8 cellular contexts compared by ENCODE assay signal in genomic region chr20:28602401-28603217, GRCh38.
A peak's percentile ranks its signal among the peaks of the same experiment; 100 is the strongest.
DNase-seq lines count a peak whose midpoint lies in the region; TF ChIP-seq lines count a peak whose summit lies in the region.
"Not testable (repeated sequence)": the region's sequence is repeated elsewhere in the genome, so short reads cannot be mapped to it uniquely, and the experiment has no call there.

No MANE protein-coding gene starts in this region.

- H3K27me3 Mint-ChIP-seq in HFFc6 (ENCODE audit: insufficient read depth), result not testable (repeated sequence)

- peak; percentile 22 for TF ChIP-seq POLR2A in GM15510 (IDR thresholded peaks at IDR 0.05; ENCODE audit: borderline replicate concordance, extremely low read depth, insufficient read length)

- not testable (repeated sequence) for H3K27me3 ChIP-seq in dorsolateral prefrontal cortex; skeletal muscle tissue (ENCODE audit: control insufficient read depth in 3 of 3, insufficient read depth in 3 of 3, low read length in 3 of 3)

- H3K36me3 Mint-ChIP-seq in HFFc6 (ENCODE audit: low read depth), result not testable (repeated sequence)

- intact Hi-C loops in dorsolateral prefrontal cortex (cut with DNase I), result not testable (repeated sequence)

- WGBS in urinary bladder, result 3% methylated on average over 71 of the region's 71 CpGs

- TF ChIP-seq CTCF in HFFc6 (IDR thresholded peaks at IDR 0.05), result peak; percentile 73
- TF ChIP-seq CTCF in dorsolateral prefrontal cortex (IDR thresholded peaks at IDR 0.05 in 54 of 56, conservative IDR thresholded peaks at IDR 0.05 in 2 of 56; ENCODE audit: low read depth in 1 of 56, partially characterized antibody in 56 of 56), result peak in 55 of 56 donors; percentile 19 to 83 (median 64)

- not testable (repeated sequence) for H3K9me3 Mint-ChIP-seq in HFFc6

- peak overlapping the region; percentile 91 for H3K27ac Mint-ChIP-seq in HFFc6

- peaks cover 22% of the 10 kb centered on the region for H3K4me1 Mint-ChIP-seq in HFFc6 (ENCODE audit: low read depth)

- not testable (repeated sequence) for H3K36me3 ChIP-seq in KOPT-K1 (ENCODE audit: insufficient read depth, low read length); skeletal muscle tissue (ENCODE audit: control insufficient read depth in 3 of 3, insufficient read depth in 3 of 3, low read length in 3 of 3); urinary bladder (ENCODE audit: insufficient read depth)

- not testable (repeated sequence) for H3K4me1 ChIP-seq in skeletal muscle tissue (ENCODE audit: control insufficient read depth in 3 of 3, insufficient read depth in 3 of 3, low read length in 3 of 3); urinary bladder (ENCODE audit: insufficient read depth)

- H3K27ac ChIP-seq in KOPT-K1 (ENCODE audit: low read depth, low read length, poor library complexity, severe bottlenecking) (peak overlapping the region; percentile 36), dorsolateral prefrontal cortex (peak overlapping the region in 31 of 59 donors; percentile 17 to 82 (median 59)), urinary bladder (ENCODE audit: low read depth) (peak overlapping the region; percentile 86)
- H3K27ac ChIP-seq in skeletal muscle tissue (ENCODE audit: low read depth, low read length), result not testable (repeated sequence)

- H3K4me3 ChIP-seq in dorsolateral prefrontal cortex (peak overlapping the region in 58 of 59 donors; percentile 36 to 94 (median 73)), skeletal muscle tissue (ENCODE audit: low read length in 3 of 3) (peak overlapping the region; percentile 76 to 87 (median 85)), urinary bladder (ENCODE audit: low read depth, low read length) (peak overlapping the region; percentile 65)

- DNase-seq in HFFc6, result peak; percentile 92
- DNase-seq in activated CD8-positive, alpha-beta memory T cell treated with anti-CD3 and anti-CD28 coated beads, Interleukin-2, amount 50 U/mL, for 1 hour (ENCODE audit: extremely low read depth), result peak; percentile 36
- peak in 9 of 10 donors; percentile 64 to 88 (median 78) for DNase-seq in dorsolateral prefrontal cortex
- peak; percentile 96 for DNase-seq in iris pigment epithelial cell (ENCODE audit: low read depth)

- peak overlapping the region; percentile 62 to 85 (median 79) for H3K9ac ChIP-seq in skeletal muscle tissue (ENCODE audit: low read depth in 1 of 3, low read length in 3 of 3)

- peak overlapping the region; percentile 95 for H3K4me3 Mint-ChIP-seq in HFFc6

- peaks cover 12% of the 10 kb centered on the region for H3K9me3 ChIP-seq in KOPT-K1 (ENCODE audit: insufficient read depth, low read length, poor library complexity, severe bottlenecking)
- not testable (repeated sequence) for H3K9me3 ChIP-seq in skeletal muscle tissue (ENCODE audit: control insufficient read depth in 3 of 3, low read length in 3 of 3)

Comparison
In these comparisons a context has a peak if more than half of its experiments do, and no peak if none do; other contexts are left out.
1. DNase-seq: peak in every context shown above with its lines; median percentile 96 in iris pigment epithelial cell; 92 in HFFc6; 78 in dorsolateral prefrontal cortex; 36 in activated CD8-positive, alpha-beta memory T cell treated with anti-CD3 and anti-CD28 coated beads, Interleukin-2, amount 50 U/mL, for 1 hour.